In genomic region chr7:90350032-90350431, GRCh38 we compare ENCODE assay signal across 11 cellular contexts. TPM values are rescaled to one million over a fixed set of nuclear protein-coding genes. Genes with fewer than 3 reads are reported as not detected.
A peak's percentile ranks its signal among the peaks of the same experiment; 100 is the strongest.
DNase-seq lines count a peak whose midpoint lies in the region; ATAC-seq, FAIRE-seq and TF ChIP-seq lines count a peak whose summit lies in the region.
"Not testable (repeated sequence)": the region's sequence is repeated elsewhere in the genome, so short reads cannot be mapped to it uniquely, and the experiment has no call there.
"Had no signal": no experiment of that assay in that cellular context is flagged by ENCODE, and none has a peak within 500 bp of the region (broad histone marks: within the 10 kb centered on the region; RNA-seq: fewer than 3 reads in every experiment).

No MANE protein-coding gene starts in this region.

- H3K4me3 Mint-ChIP-seq in CD8-positive, alpha-beta T cell; T-helper 1 cell treated with Interleukin-12 subunit alpha and Interleukin-12 subunit beta and Interleukin-4 antibody, amounts not matched to agents 30 μg/mL and 1 μg/mL, for 36 hours: not testable (repeated sequence)
- H3K4me3 Mint-ChIP-seq in neural crest cell: peak overlapping the region; percentile 42

- H3K79me2 ChIP-seq in K562 (ENCODE audit: control insufficient read depth, insufficient read depth, low read length): peaks cover 73% of the 10 kb centered on the region

- not testable (repeated sequence) for TF ChIP-seq EP300 in K562 (IDR thresholded peaks at IDR 0.05; ENCODE audit: low read length)

- not testable (repeated sequence) for H4K20me1 ChIP-seq in K562 (replicated peaks; ENCODE audit: control insufficient read depth, insufficient read depth, low read length)

- not testable (repeated sequence) for FAIRE-seq in K562 (lab: Jason Lieb, UNC)

- H3K9ac ChIP-seq in K562 (ENCODE audit: insufficient read depth in 1 of 2, low read depth in 2 of 2, low read length in 2 of 2): not testable (repeated sequence)

- in situ Hi-C loops in K562 (cut with MboI): not testable (repeated sequence)

- TF ChIP-seq RAD21 in K562 (CRISPR knock-in tag; conservative IDR thresholded peaks at IDR 0.05 in 1 of 2, IDR thresholded peaks at IDR 0.05 in 1 of 2): not testable (repeated sequence)

- ATAC-seq in CD8-positive, alpha-beta T cell; K562: not testable (repeated sequence)

- not testable (repeated sequence) for H2AFZ ChIP-seq in K562 (ENCODE audit: low read depth, low read length)

- H3K4me3 ChIP-seq in CD8-positive, alpha-beta T cell (ENCODE audit: low read depth, low read length); HEK293 (ENCODE audit: low read depth, low read length); K562: not testable (repeated sequence)

- H3K4me1 ChIP-seq in CD8-positive, alpha-beta T cell (ENCODE audit: insufficient read depth, low read length): peaks cover 22% of the 10 kb centered on the region
- not testable (repeated sequence) for H3K4me1 ChIP-seq in HEK293 (ENCODE audit: control insufficient read depth, insufficient read depth, low read length)
- H3K4me1 ChIP-seq in K562 (replicated peaks in 1 of 2; ENCODE audit: control insufficient read depth in 2 of 2, insufficient read depth in 2 of 2, low read length in 2 of 2): peaks cover 8 to 14% of the 10 kb centered on the region in 2 experiments; a peak in 3 of 5 replicates

- not testable (repeated sequence) for H3K9me3 ChIP-seq in CD8-positive, alpha-beta T cell (ENCODE audit: low read length); HEK293 (ENCODE audit: control insufficient read depth, insufficient read depth, low read depth, low read length); K562 (replicated peaks; ENCODE audit: control insufficient read depth, insufficient read depth, low read depth, low read length)

- WGBS in K562 (ENCODE audit: insufficient coverage, low coverage, missing lambda C conversion rate): 92% methylated on average over 3 of the region's 3 CpGs

- H3K27ac Mint-ChIP-seq in CD8-positive, alpha-beta T cell: peak overlapping the region; percentile 37
- peak overlapping the region; percentile 8 for H3K27ac Mint-ChIP-seq in T-helper 1 cell treated with Interleukin-12 subunit alpha and Interleukin-12 subunit beta and Interleukin-4 antibody, amounts not matched to agents 30 μg/mL and 1 μg/mL, for 36 hours
- not testable (repeated sequence) for H3K27ac Mint-ChIP-seq in neural crest cell (ENCODE audit: unreplicated experiment)

- H3K4me1 Mint-ChIP-seq in CD8-positive, alpha-beta T cell (ENCODE audit: low read depth): peaks cover 71% of the 10 kb centered on the region
- peaks cover 23% of the 10 kb centered on the region for H3K4me1 Mint-ChIP-seq in T-helper 1 cell treated with Interleukin-12 subunit alpha and Interleukin-12 subunit beta and Interleukin-4 antibody, amounts not matched to agents 30 μg/mL and 1 μg/mL, for 36 hours (ENCODE audit: low read depth)
- H3K4me1 Mint-ChIP-seq in neural crest cell: peaks cover 34% of the 10 kb centered on the region

- TF ChIP-seq CTCF in CD8-positive, alpha-beta T cell (IDR thresholded peaks at IDR 0.05); HEK293 (tag by site-specific recombination; IDR thresholded peaks at IDR 0.05); K562 (IDR thresholded peaks at IDR 0.05 in 2 of 3, conservative IDR thresholded peaks at IDR 0.05 in 1 of 3; ENCODE audit: insufficient read depth in 2 of 3, low read depth in 1 of 3, low read length in 3 of 3); neural crest cell (conservative IDR thresholded peaks at IDR 0.05): not testable (repeated sequence)

- not testable (repeated sequence) for H3K9me3 Mint-ChIP-seq in CD8-positive, alpha-beta T cell; T-helper 1 cell treated with Interleukin-12 subunit alpha and Interleukin-12 subunit beta and Interleukin-4 antibody, amounts not matched to agents 30 μg/mL and 1 μg/mL, for 36 hours; neural crest cell

- not testable (repeated sequence) for H3K4me2 ChIP-seq in K562 (ENCODE audit: insufficient read depth, low read length)

- intact Hi-C loops in CD8-positive, alpha-beta T cell (cut with DNase I, micrococcal nuclease); K562 (cut with micrococcal nuclease): not testable (repeated sequence)

- peaks cover 54% of the 10 kb centered on the region for H3K36me3 Mint-ChIP-seq in CD8-positive, alpha-beta T cell
- H3K36me3 Mint-ChIP-seq in T-helper 1 cell treated with Interleukin-12 subunit alpha and Interleukin-12 subunit beta and Interleukin-4 antibody, amounts not matched to agents 30 μg/mL and 1 μg/mL, for 36 hours (ENCODE audit: low read depth): peaks cover 22% of the 10 kb centered on the region
- H3K36me3 Mint-ChIP-seq in neural crest cell (ENCODE audit: low read depth): not testable (repeated sequence)

- not testable (repeated sequence) for H3K27ac ChIP-seq in CD8-positive, alpha-beta T cell (ENCODE audit: low read depth, low read length); HEK293 (ENCODE audit: extremely low read depth, low read depth, low read length); K562 (ENCODE audit: extremely low read depth, low read depth, low read length)

- BruUV-seq in K562 (replicated peaks; lab: Mats Ljungman, UMichigan): not testable (repeated sequence)

- DNase-seq in CD8-positive, alpha-beta T cell; K562 (ENCODE audit: extremely low read depth in 1 of 4, low spot score in 3 of 4); neural crest cell (ENCODE audit: low read depth, low spot score): not testable (repeated sequence)

- CTCF ChIA-PET in CD8-positive, alpha-beta T cell (lab: Charles Lee); K562 (lab: Yijun Ruan, JAX; ENCODE audit: low intra/inter-chr PET ratio): not testable (repeated sequence)
- CTCF ChIA-PET in HEK293 (lab: Yijun Ruan, JAX): interaction anchor here (0.6 kb wide), 1 partner anchor 1948 kb away, joined by 3 read pairs; no protein-coding TSS in a partner anchor

- not testable (repeated sequence) for H3K36me3 ChIP-seq in CD8-positive, alpha-beta T cell (ENCODE audit: insufficient read depth, low read length)
- H3K36me3 ChIP-seq in HEK293 (ENCODE audit: control insufficient read depth in 2 of 2, insufficient read depth in 1 of 2, low read length in 2 of 2) (peaks cover 5 to 15% of the 10 kb centered on the region in 2 experiments), K562 (ENCODE audit: control insufficient read depth, insufficient read depth, low read length) (peaks cover 39% of the 10 kb centered on the region)

- POLR2A ChIA-PET in CD8-positive, alpha-beta T cell (lab: Charles Lee); HEK293 (lab: Yijun Ruan, JAX); K562 (lab: Yijun Ruan, JAX): not testable (repeated sequence)

- not testable (repeated sequence) for H3K27me3 ChIP-seq in CD8-positive, alpha-beta T cell (ENCODE audit: insufficient read depth, low read length); K562 (ENCODE audit: control insufficient read depth in 2 of 2, insufficient read depth in 2 of 2, low read length in 2 of 2)

- TF ChIP-seq POLR2A in K562 (conservative IDR thresholded peaks at IDR 0.05): not testable (repeated sequence)

- not testable (repeated sequence) for H3K27me3 Mint-ChIP-seq in CD8-positive, alpha-beta T cell (ENCODE audit: low read depth); T-helper 1 cell treated with Interleukin-12 subunit alpha and Interleukin-12 subunit beta and Interleukin-4 antibody, amounts not matched to agents 30 μg/mL and 1 μg/mL, for 36 hours (ENCODE audit: low read depth); neural crest cell (ENCODE audit: low read depth)

- H3K9me1 ChIP-seq in K562 (ENCODE audit: control insufficient read depth, insufficient read depth, low read length): not testable (repeated sequence)

RNA-seq across cellular contexts. Expression of gene GTPBP10, which starts 3.5 kb away (rescaled TPM):
- total RNA-seq in CD8-positive, alpha-beta T cell: 10 to 100 TPM; 15.3 to 18.3 TPM
- 46.1 and 128 TPM in 2 replicates for total RNA-seq in K562 (2011; cell fraction: chromatin; rRNA removed; ENCODE audit: low replicate concordance)
- 21.3 and 33.0 TPM in 2 replicates for total RNA-seq in K562 (2011; cell fraction: nucleolus; rRNA removed)
- 25.0 and 47.4 TPM in 2 replicates for total RNA-seq in K562 (2011; cell fraction: nucleoplasm; rRNA removed)
- total RNA-seq in K562 (2014; rRNA removed) (19.3 and 34.6 TPM in 2 replicates), K562 (2014; rRNA removed; fragmentation: Illumina TruSeq; extraction: Trizol) (78.7 and 91.3 TPM in 2 replicates), K562 (2015; rRNA removed; fragmentation: Illumina TruSeq; extraction: Trizol) (35.6 and 40.9 TPM in 2 replicates), K562 (2021) (58.3 and 65.2 TPM in 2 replicates), neural crest cell (20.4 and 21.6 TPM in 2 replicates)
- polyA plus RNA-seq in K562 (2011; rRNA removed) (41.8 and 75.2 TPM in 2 replicates), K562 (2014; fragmentation: Illumina TruSeq; extraction: Trizol) (62.1 and 89.8 TPM in 2 replicates), K562 (2014; fragmentation: Nextera tagmentation; extraction: Ambion mirVana) (10 to 100 TPM; 87.7 to 87.9 TPM), K562 (2014; rRNA removed) (53.2 and 76.4 TPM in 2 replicates)
- polyA plus RNA-seq in K562 (2011; cell fraction: cytosol; rRNA removed): 4.6 and 11.1 TPM in 2 replicates
- polyA plus RNA-seq in K562 (2011; cell fraction: nucleus; rRNA removed): 20.4 and 24.2 TPM in 2 replicates
- polyA plus RNA-seq in K562 (2012): 33.3 and 42.8 TPM in 2 replicates
- polyA minus RNA-seq in K562 (2011; rRNA and poly(A)+ RNA removed): 58.9 and 71.1 TPM in 2 replicates
- 3.0 and 13.5 TPM in 2 replicates for polyA minus RNA-seq in K562 (2011; cell fraction: cytosol; rRNA and poly(A)+ RNA removed)
- polyA minus RNA-seq in K562 (2011; cell fraction: nucleus; rRNA and poly(A)+ RNA removed): 28.3 and 30.2 TPM in 2 replicates

RNA-seq across cellular contexts. Expression of gene FAM237B, which starts 28.9 kb away (rescaled TPM):
- total RNA-seq in CD8-positive, alpha-beta T cell: not detected
- total RNA-seq in K562 (2011; cell fraction: chromatin; rRNA removed; ENCODE audit: low replicate concordance): not detected in 2 replicates
- not detected in 2 replicates for total RNA-seq in K562 (2011; cell fraction: nucleolus; rRNA removed)
- total RNA-seq in K562 (2011; cell fraction: nucleoplasm; rRNA removed): not detected in 2 replicates
- total RNA-seq in K562 (2014; rRNA removed): not detected in 2 replicates
- total RNA-seq in K562 (2014; rRNA removed; fragmentation: Illumina TruSeq; extraction: Trizol): not detected in 2 replicates
- not detected in 2 replicates for total RNA-seq in K562 (2015; rRNA removed; fragmentation: Illumina TruSeq; extraction: Trizol)
- total RNA-seq in K562 (2021): not detected in 2 replicates
- not detected in 2 replicates for polyA plus RNA-seq in K562 (2011; rRNA removed)
- not detected in 2 replicates for polyA plus RNA-seq in K562 (2011; cell fraction: cytosol; rRNA removed)
- not detected in 2 replicates for polyA plus RNA-seq in K562 (2011; cell fraction: nucleus; rRNA removed)
- not detected in 2 replicates for polyA plus RNA-seq in K562 (2012)
- polyA plus RNA-seq in K562 (2014; fragmentation: Illumina TruSeq; extraction: Trizol): not detected in 2 replicates
- polyA plus RNA-seq in K562 (2014; fragmentation: Nextera tagmentation; extraction: Ambion mirVana): not detected
- not detected in 2 replicates for polyA plus RNA-seq in K562 (2014; rRNA removed)
- polyA minus RNA-seq in K562 (2011; rRNA and poly(A)+ RNA removed): not detected in 2 replicates
- polyA minus RNA-seq in K562 (2011; cell fraction: cytosol; rRNA and poly(A)+ RNA removed): not detected in 2 replicates
- not detected in 2 replicates for polyA minus RNA-seq in K562 (2011; cell fraction: nucleus; rRNA and poly(A)+ RNA removed)
- total RNA-seq in neural crest cell: not detected in 2 replicates
- total RNA-seq: A673; Calu3; CD4-positive, CD25-positive, alpha-beta regulatory T cell; CD8-positive, alpha-beta memory T cell had no signal
- polyA plus RNA-seq: AG04450; CD14-positive monocyte; CD4-positive, CD25-positive, alpha-beta regulatory T cell; CD8-positive, alpha-beta memory T cell had no signal

RNA-seq across cellular contexts. Expression of gene CLDN12, which starts 53.2 kb away (rescaled TPM):
- total RNA-seq in CD8-positive, alpha-beta T cell: 1 to 10 TPM; 1.8 to 1.9 TPM
- total RNA-seq in K562 (2011; cell fraction: chromatin; rRNA removed; ENCODE audit: low replicate concordance): 63.5 and 77.1 TPM in 2 replicates
- 27.8 and 34.3 TPM in 2 replicates for total RNA-seq in K562 (2011; cell fraction: nucleolus; rRNA removed)
- 67.9 and 96.9 TPM in 2 replicates for total RNA-seq in K562 (2011; cell fraction: nucleoplasm; rRNA removed)
- total RNA-seq in K562 (2014; rRNA removed) (5.8 and 7.1 TPM in 2 replicates), K562 (2014; rRNA removed; fragmentation: Illumina TruSeq; extraction: Trizol) (15.3 and 16.1 TPM in 2 replicates), K562 (2015; rRNA removed; fragmentation: Illumina TruSeq; extraction: Trizol) (12.5 and 12.8 TPM in 2 replicates), K562 (2021) (14.3 and 15.1 TPM in 2 replicates), neural crest cell (41.0 and 41.1 TPM in 2 replicates)
- polyA plus RNA-seq in K562 (2011; rRNA removed) (36.6 and 42.2 TPM in 2 replicates), K562 (2014; fragmentation: Illumina TruSeq; extraction: Trizol) (12.9 and 15.8 TPM in 2 replicates), K562 (2014; fragmentation: Nextera tagmentation; extraction: Ambion mirVana) (10 to 100 TPM; 17.5 to 18.0 TPM), K562 (2014; rRNA removed) (12.7 and 13.5 TPM in 2 replicates)
- polyA plus RNA-seq in K562 (2011; cell fraction: cytosol; rRNA removed): 34.7 and 40.8 TPM in 2 replicates
- 70.0 and 111 TPM in 2 replicates for polyA plus RNA-seq in K562 (2011; cell fraction: nucleus; rRNA removed)
- polyA plus RNA-seq in K562 (2012): 9.5 and 14.2 TPM in 2 replicates
- 37.3 and 64.1 TPM in 2 replicates for polyA minus RNA-seq in K562 (2011; rRNA and poly(A)+ RNA removed)
- polyA minus RNA-seq in K562 (2011; cell fraction: cytosol; rRNA and poly(A)+ RNA removed): 10.3 and 17.0 TPM in 2 replicates
- 29.5 and 30.5 TPM in 2 replicates for polyA minus RNA-seq in K562 (2011; cell fraction: nucleus; rRNA and poly(A)+ RNA removed)
